Comparison of ENCODE assay signal across 8 cellular contexts in genomic region chr2:37672870-37673184, GRCh38. TPM values are rescaled to one million over a fixed set of nuclear protein-coding genes. Genes with fewer than 3 reads are reported as not detected.
DNase-seq lines count a peak whose midpoint lies in the region; ATAC-seq, FAIRE-seq and TF ChIP-seq lines count a peak whose summit lies in the region.

No MANE protein-coding gene starts in this region.

- peaks cover 72% of the 10 kb centered on the region for H3K27me3 ChIP-seq in DND-41 (ENCODE audit: insufficient read depth, low read length, poor library complexity)
- no peaks in the 10 kb centered on the region for H3K27me3 ChIP-seq in SJCRH30
- peaks cover 0 to 31% (median 0%) of the 10 kb centered on the region in 4 donors for H3K27me3 ChIP-seq in esophagus squamous epithelium
- no peaks in the 10 kb centered on the region for H3K27me3 ChIP-seq in trophoblast cell (ENCODE audit: insufficient read depth, low read length)

- intact Hi-C loops in esophagus squamous epithelium (cut with DNase I): no loop called here

- no peaks in the 10 kb centered on the region for H4K20me1 ChIP-seq in DND-41 (ENCODE audit: insufficient read depth, low read length)

- no peak overlapping the region for H2AFZ ChIP-seq in DND-41 (ENCODE audit: low read depth, low read length)
- H2AFZ ChIP-seq in trophoblast cell (ENCODE audit: insufficient read depth, low read length, poor library complexity): peak overlapping the region; percentile 59

- H3K23ac ChIP-seq in trophoblast cell (ENCODE audit: low read length): no peak overlapping the region

- H4K8ac ChIP-seq in trophoblast cell (ENCODE audit: low read depth, low read length): peak overlapping the region; percentile 76

- H3K36me3 ChIP-seq in DND-41 (ENCODE audit: insufficient read depth, low read length): no peaks in the 10 kb centered on the region
- peaks cover 24% of the 10 kb centered on the region for H3K36me3 ChIP-seq in SJCRH30
- H3K36me3 ChIP-seq in esophagus squamous epithelium: no peaks in the 10 kb centered on the region
- no peaks in the 10 kb centered on the region for H3K36me3 ChIP-seq in trophoblast cell (ENCODE audit: control insufficient read depth in 1 of 2, insufficient read depth in 2 of 2, low read length in 2 of 2)

- H3K27ac ChIP-seq in DND-41 (ENCODE audit: low read length) (no peak overlapping the region), SJCRH30 (peak overlapping the region; percentile 99), esophagus squamous epithelium (peak overlapping the region; percentile 75 to 93 (median 91)), trophoblast cell (ENCODE audit: low read depth, low read length) (peak overlapping the region; percentile 97)

- H3K9ac ChIP-seq in DND-41 (ENCODE audit: low read depth, low read length) (no peak overlapping the region), trophoblast cell (ENCODE audit: low read length) (no peak overlapping the region)

- no peak for TF ChIP-seq CTCF in DND-41 (IDR thresholded peaks at IDR 0.05; ENCODE audit: borderline replicate concordance, extremely low read depth, low read length, poor library complexity, severe bottlenecking)
- no peak for TF ChIP-seq CTCF in esophagus squamous epithelium (IDR thresholded peaks at IDR 0.05)

- peak overlapping the region; percentile 79 for H4K91ac ChIP-seq in trophoblast cell (ENCODE audit: low read depth, low read length)

- ATAC-seq in DND-41 (ENCODE audit: insufficient read depth, low read depth): no peak
- ATAC-seq in GM21447 (IDR thresholded peaks at IDR 0.05; ENCODE audit: unreplicated experiment): no peak
- no peak for ATAC-seq in HG03457 (IDR thresholded peaks at IDR 0.05; ENCODE audit: unreplicated experiment)

- 27 to 52% methylated on average over 6 of the region's 7 CpGs for WGBS in esophagus squamous epithelium, 2 donors
- no CpG with 5 or more reads among the region's 7 CpGs for WGBS in trophoblast cell (ENCODE audit: extremely low coverage, insufficient coverage, insufficient read length)

- DNase-seq in DND-41: no peak
- DNase-seq in SJCRH30: no peak
- DNase-seq in esophagus squamous epithelium (lab: John Stamatoyannopoulos, UW): no peak
- no peak for DNase-seq in trophoblast cell
- DNase-seq in GM19239 (ENCODE audit: insufficient read length, low spot score): no peak
- no peak for DNase-seq in NCI-H146 (lab: John Stamatoyannopoulos, UW)

- H3K79me1 ChIP-seq in trophoblast cell (ENCODE audit: low read length): peaks cover 20% of the 10 kb centered on the region

- H3K4me2 ChIP-seq in DND-41 (ENCODE audit: insufficient read depth, low read length): peak overlapping the region; percentile 75
- H3K4me2 ChIP-seq in trophoblast cell (ENCODE audit: low read length): peak overlapping the region; percentile 84

- peaks cover 16% of the 10 kb centered on the region for H3K4me1 ChIP-seq in DND-41 (ENCODE audit: insufficient read depth, low read length)
- H3K4me1 ChIP-seq in SJCRH30: peaks cover 40% of the 10 kb centered on the region
- peaks cover 6 to 62% (median 7%) of the 10 kb centered on the region in 3 donors for H3K4me1 ChIP-seq in esophagus squamous epithelium
- peaks cover 3 to 5% of the 10 kb centered on the region in 2 experiments for H3K4me1 ChIP-seq in trophoblast cell (ENCODE audit: control insufficient read depth in 1 of 2, insufficient read depth in 2 of 2, low read length in 2 of 2)

- H4K12ac ChIP-seq in trophoblast cell (ENCODE audit: low read depth, low read length): no peak overlapping the region

- no peaks in the 10 kb centered on the region for H3K9me3 ChIP-seq in DND-41 (ENCODE audit: insufficient read depth, low read length, severe bottlenecking)
- H3K9me3 ChIP-seq in SJCRH30 (replicated peaks): no peaks in the 10 kb centered on the region
- no peaks in the 10 kb centered on the region for H3K9me3 ChIP-seq in esophagus squamous epithelium
- no peaks in the 10 kb centered on the region for H3K9me3 ChIP-seq in trophoblast cell (ENCODE audit: insufficient read depth, low read depth, low read length)

- H2AK5ac ChIP-seq in trophoblast cell (ENCODE audit: low read length): no peak overlapping the region

- H3K4ac ChIP-seq in trophoblast cell (ENCODE audit: low read depth, low read length): no peak overlapping the region

- H3K79me2 ChIP-seq in DND-41 (ENCODE audit: insufficient read depth, low read length) (no peaks in the 10 kb centered on the region), trophoblast cell (ENCODE audit: control insufficient read depth, insufficient read depth, low read length, poor library complexity) (peaks cover 19% of the 10 kb centered on the region)

- H3K4me3 ChIP-seq in DND-41 (ENCODE audit: low read depth in 1 of 2, low read length in 2 of 2): no peak overlapping the region
- H3K4me3 ChIP-seq in SJCRH30: peak overlapping the region; percentile 94
- H3K4me3 ChIP-seq in esophagus squamous epithelium: peak overlapping the region; percentile 69 to 88 (median 76)
- H3K4me3 ChIP-seq in trophoblast cell (ENCODE audit: low read depth, low read length): peak overlapping the region; percentile 93

- no peak overlapping the region for H3K18ac ChIP-seq in trophoblast cell (ENCODE audit: low read length)

- peak overlapping the region; percentile 86 for H2BK120ac ChIP-seq in trophoblast cell (ENCODE audit: insufficient read depth, low read length, poor library complexity)

- FAIRE-seq in GM19239 (lab: Jason Lieb, UNC): no peak

- TF ChIP-seq POLR2A in esophagus squamous epithelium (IDR thresholded peaks at IDR 0.05): no peak

- peak overlapping the region; percentile 27 for H3K14ac ChIP-seq in trophoblast cell (ENCODE audit: low read length)

- peak overlapping the region; percentile 94 for H2BK5ac ChIP-seq in trophoblast cell (ENCODE audit: low read depth, low read length, poor library complexity)

- H2BK12ac ChIP-seq in trophoblast cell (ENCODE audit: low read length): peak overlapping the region; percentile 51

RNA-seq across cellular contexts. Expression of gene CDC42EP3, which starts 1.4 kb away (rescaled TPM):
- total RNA-seq in SJCRH30 (2014; rRNA removed; shearing (Covaris generic)): 176 and 177 TPM in 2 replicates
- 10 to 100 TPM in 2 of 4 donors, 1 to 10 TPM in 1, under 1 TPM in 1; 0.57 to 16.2 (median 9.9) TPM for total RNA-seq in esophagus squamous epithelium
- 60.8 TPM in 2 replicates for polyA plus RNA-seq in trophoblast cell (2013)

Comparison
In these comparisons a context has a peak if more than half of its experiments do, and no peak if none do; other contexts are left out.
1. H3K4me3 ChIP-seq: peak in SJCRH30 (single experiment), esophagus squamous epithelium (4 of 4) and trophoblast cell (single experiment); none in DND-41 (0 of 2).
2. RNA of gene CDC42EP3, which starts 1.4 kb away (total RNA-seq): 176 to 177 TPM in SJCRH30; 0.57 to 16.2 TPM in esophagus squamous epithelium; every median in the first group is over 10 times any median in the second.